1 cellular context compared by ENCODE assay signal in genomic region chr1:231194843-231195516, GRCh38.
TF ChIP-seq lines count a peak whose summit lies in the region.

No MANE protein-coding gene starts in this region.

TF ChIP-seq in HepG2, 621 proteins besides CTCF, POLR2A, EP300 and RAD21 (continued from another document and continues in another):
- no peak for TF ChIP-seq ZBTB40 (IDR thresholded peaks at IDR 0.05)
- TF ChIP-seq ZBTB40 (CRISPR knock-in tag; IDR thresholded peaks at IDR 0.05), result no peak
- peak; percentile 30; the same call in 1 of the 2 replicates for TF ChIP-seq ZFX (CRISPR knock-in tag; IDR thresholded peaks at IDR 0.05; ENCODE audit: low read depth)
- TF ChIP-seq SNAPC2 (CRISPR knock-in tag; IDR thresholded peaks at IDR 0.05), result no peak
- no peak for TF ChIP-seq ZSCAN12 (CRISPR knock-in tag; IDR thresholded peaks at IDR 0.05)
- TF ChIP-seq SALL1 (CRISPR knock-in tag; IDR thresholded peaks at IDR 0.05), result peak; percentile 54
- no peak for TF ChIP-seq ZNF691 (CRISPR knock-in tag; IDR thresholded peaks at IDR 0.05; ENCODE audit: borderline replicate concordance, low read depth)
- no peak for TF ChIP-seq HBP1 (CRISPR knock-in tag; IDR thresholded peaks at IDR 0.05; ENCODE audit: low read depth)
- TF ChIP-seq, protein P1, sequence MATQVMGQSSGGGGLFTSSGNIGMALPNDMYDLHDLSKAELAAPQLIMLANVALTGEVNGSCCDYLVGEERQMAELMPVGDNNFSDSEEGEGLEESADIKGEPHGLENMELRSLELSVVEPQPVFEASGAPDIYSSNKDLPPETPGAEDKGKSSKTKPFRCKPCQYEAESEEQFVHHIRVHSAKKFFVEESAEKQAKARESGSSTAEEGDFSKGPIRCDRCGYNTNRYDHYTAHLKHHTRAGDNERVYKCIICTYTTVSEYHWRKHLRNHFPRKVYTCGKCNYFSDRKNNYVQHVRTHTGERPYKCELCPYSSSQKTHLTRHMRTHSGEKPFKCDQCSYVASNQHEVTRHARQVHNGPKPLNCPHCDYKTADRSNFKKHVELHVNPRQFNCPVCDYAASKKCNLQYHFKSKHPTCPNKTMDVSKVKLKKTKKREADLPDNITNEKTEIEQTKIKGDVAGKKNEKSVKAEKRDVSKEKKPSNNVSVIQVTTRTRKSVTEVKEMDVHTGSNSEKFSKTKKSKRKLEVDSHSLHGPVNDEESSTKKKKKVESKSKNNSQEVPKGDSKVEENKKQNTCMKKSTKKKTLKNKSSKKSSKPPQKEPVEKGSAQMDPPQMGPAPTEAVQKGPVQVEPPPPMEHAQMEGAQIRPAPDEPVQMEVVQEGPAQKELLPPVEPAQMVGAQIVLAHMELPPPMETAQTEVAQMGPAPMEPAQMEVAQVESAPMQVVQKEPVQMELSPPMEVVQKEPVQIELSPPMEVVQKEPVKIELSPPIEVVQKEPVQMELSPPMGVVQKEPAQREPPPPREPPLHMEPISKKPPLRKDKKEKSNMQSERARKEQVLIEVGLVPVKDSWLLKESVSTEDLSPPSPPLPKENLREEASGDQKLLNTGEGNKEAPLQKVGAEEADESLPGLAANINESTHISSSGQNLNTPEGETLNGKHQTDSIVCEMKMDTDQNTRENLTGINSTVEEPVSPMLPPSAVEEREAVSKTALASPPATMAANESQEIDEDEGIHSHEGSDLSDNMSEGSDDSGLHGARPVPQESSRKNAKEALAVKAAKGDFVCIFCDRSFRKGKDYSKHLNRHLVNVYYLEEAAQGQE (IDR thresholded peaks at IDR 0.05; ENCODE audit: borderline replicate concordance in 1 of 2, low read depth in 1 of 2, low read length in 2 of 2), result peak in 1 of 2 experiments; percentile 66; a peak in 1 of 4 replicates
- no peak for TF ChIP-seq ZBTB38 (CRISPR knock-in tag; IDR thresholded peaks at IDR 0.05)
- TF ChIP-seq ZNF790 (CRISPR knock-in tag; IDR thresholded peaks at IDR 0.05; ENCODE audit: borderline replicate concordance), result no peak
- TF ChIP-seq, protein P2, sequence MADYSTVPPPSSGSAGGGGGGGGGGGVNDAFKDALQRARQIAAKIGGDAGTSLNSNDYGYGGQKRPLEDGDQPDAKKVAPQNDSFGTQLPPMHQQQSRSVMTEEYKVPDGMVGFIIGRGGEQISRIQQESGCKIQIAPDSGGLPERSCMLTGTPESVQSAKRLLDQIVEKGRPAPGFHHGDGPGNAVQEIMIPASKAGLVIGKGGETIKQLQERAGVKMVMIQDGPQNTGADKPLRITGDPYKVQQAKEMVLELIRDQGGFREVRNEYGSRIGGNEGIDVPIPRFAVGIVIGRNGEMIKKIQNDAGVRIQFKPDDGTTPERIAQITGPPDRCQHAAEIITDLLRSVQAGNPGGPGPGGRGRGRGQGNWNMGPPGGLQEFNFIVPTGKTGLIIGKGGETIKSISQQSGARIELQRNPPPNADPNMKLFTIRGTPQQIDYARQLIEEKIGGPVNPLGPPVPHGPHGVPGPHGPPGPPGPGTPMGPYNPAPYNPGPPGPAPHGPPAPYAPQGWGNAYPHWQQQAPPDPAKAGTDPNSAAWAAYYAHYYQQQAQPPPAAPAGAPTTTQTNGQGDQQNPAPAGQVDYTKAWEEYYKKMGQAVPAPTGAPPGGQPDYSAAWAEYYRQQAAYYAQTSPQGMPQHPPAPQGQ (CRISPR knock-in tag; IDR thresholded peaks at IDR 0.05; ENCODE audit: borderline replicate concordance), result no peak
- no peak for TF ChIP-seq ZNF431 (CRISPR knock-in tag; IDR thresholded peaks at IDR 0.05; ENCODE audit: borderline replicate concordance, low read depth)
- TF ChIP-seq RARA (CRISPR knock-in tag; IDR thresholded peaks at IDR 0.05), result peak; percentile 94
- no peak for TF ChIP-seq MLXIP (CRISPR knock-in tag; IDR thresholded peaks at IDR 0.05; ENCODE audit: borderline replicate concordance)
- TF ChIP-seq MAFF (IDR thresholded peaks at IDR 0.05; ENCODE audit: low read depth, low read length), result no peak
- TF ChIP-seq ZNF207 (IDR thresholded peaks at IDR 0.05; ENCODE audit: borderline replicate concordance), result no peak
- no peak; the same call in 1 of the 2 replicates for TF ChIP-seq ZFY (CRISPR knock-in tag; IDR thresholded peaks at IDR 0.05)
- TF ChIP-seq ZNF576 (CRISPR knock-in tag; IDR thresholded peaks at IDR 0.05), result no peak
- peak; percentile 37; the same call in 1 of the 2 replicates for TF ChIP-seq ZNF652 (CRISPR knock-in tag; IDR thresholded peaks at IDR 0.05; ENCODE audit: borderline replicate concordance, low read depth)
- TF ChIP-seq HHEX (CRISPR knock-in tag; IDR thresholded peaks at IDR 0.05), result peak; percentile 96
- TF ChIP-seq ARNT (IDR thresholded peaks at IDR 0.05), result no peak
- TF ChIP-seq ZNF501 (CRISPR knock-in tag; IDR thresholded peaks at IDR 0.05), result no peak
- no peak for TF ChIP-seq CEBPB (IDR thresholded peaks at IDR 0.05; ENCODE audit: borderline replicate concordance, low read depth, low read length)
- no peak for TF ChIP-seq NFATC3 (CRISPR knock-in tag; IDR thresholded peaks at IDR 0.05)
- TF ChIP-seq KDM5B (CRISPR knock-in tag; IDR thresholded peaks at IDR 0.05; ENCODE audit: borderline replicate concordance), result no peak
- no peak for TF ChIP-seq ZNF549 (CRISPR knock-in tag; IDR thresholded peaks at IDR 0.05)
- TF ChIP-seq, protein P3, sequence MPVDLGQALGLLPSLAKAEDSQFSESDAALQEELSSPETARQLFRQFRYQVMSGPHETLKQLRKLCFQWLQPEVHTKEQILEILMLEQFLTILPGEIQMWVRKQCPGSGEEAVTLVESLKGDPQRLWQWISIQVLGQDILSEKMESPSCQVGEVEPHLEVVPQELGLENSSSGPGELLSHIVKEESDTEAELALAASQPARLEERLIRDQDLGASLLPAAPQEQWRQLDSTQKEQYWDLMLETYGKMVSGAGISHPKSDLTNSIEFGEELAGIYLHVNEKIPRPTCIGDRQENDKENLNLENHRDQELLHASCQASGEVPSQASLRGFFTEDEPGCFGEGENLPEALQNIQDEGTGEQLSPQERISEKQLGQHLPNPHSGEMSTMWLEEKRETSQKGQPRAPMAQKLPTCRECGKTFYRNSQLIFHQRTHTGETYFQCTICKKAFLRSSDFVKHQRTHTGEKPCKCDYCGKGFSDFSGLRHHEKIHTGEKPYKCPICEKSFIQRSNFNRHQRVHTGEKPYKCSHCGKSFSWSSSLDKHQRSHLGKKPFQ (CRISPR knock-in tag; IDR thresholded peaks at IDR 0.05; ENCODE audit: insufficient replicate concordance), result no peak
- no peak for TF ChIP-seq NKX3-1 (CRISPR knock-in tag; IDR thresholded peaks at IDR 0.05)
- TF ChIP-seq HIVEP1 (CRISPR knock-in tag; IDR thresholded peaks at IDR 0.05), result 0 out of 2 replicates have a peak, but pooled peaks have one; percentile 41
- TF ChIP-seq ZNF563 (CRISPR knock-in tag; IDR thresholded peaks at IDR 0.05), result no peak
- TF ChIP-seq FOXP1 (IDR thresholded peaks at IDR 0.05), result no peak
- peak; percentile 46; the same call in 1 of the 2 replicates for TF ChIP-seq FOXP1 (CRISPR knock-in tag; IDR thresholded peaks at IDR 0.05)
- no peak for TF ChIP-seq PHF20 (CRISPR knock-in tag; IDR thresholded peaks at IDR 0.05)
- TF ChIP-seq KLF16 (CRISPR knock-in tag; IDR thresholded peaks at IDR 0.05), result 0 out of 4 replicates have a peak, but pooled peaks of 1 of the 2 experiments have one; percentile 47
- no peak for TF ChIP-seq DBP (CRISPR knock-in tag; IDR thresholded peaks at IDR 0.05; ENCODE audit: not compliant biosample characterization)
- TF ChIP-seq ZNF546 (CRISPR knock-in tag; conservative IDR thresholded peaks at IDR 0.05), result no peak
- TF ChIP-seq ZNF816 (CRISPR knock-in tag; IDR thresholded peaks at IDR 0.05; ENCODE audit: borderline replicate concordance), result no peak
